In genomic region chr15:67187351-67187854, GRCh38 we compare ENCODE assay signal across 16 cellular contexts.
DNase-seq lines count a peak whose midpoint lies in the region; ATAC-seq and TF ChIP-seq lines count a peak whose summit lies in the region.
"Had no signal": no experiment of that assay in that cellular context is flagged by ENCODE, and none has a peak within 500 bp of the region (broad histone marks: within the 10 kb centered on the region; RNA-seq: fewer than 3 reads in every experiment).

No MANE protein-coding gene starts in this region.

- 85 to 89% methylated on average over 12 of the region's 12 CpGs for WGBS in heart right ventricle, 2 donors
- WGBS in smooth muscle cell (ENCODE audit: low lambda C conversion rate): 98% methylated on average over 12 of the region's 12 CpGs

- peaks cover 9% of the 10 kb centered on the region for H3K4me1 Mint-ChIP-seq in activated T-helper 1 cell treated with anti-CD3 and anti-CD28 coated beads, Interleukin-12 subunit alpha, Interleukin-12 subunit beta, Interleukin-2, Interleukin-4 antibody, amounts not matched to agents 30 ng/mL and 10 ng/mL and 1 ng/mL, durations not matched to agents 14 hours and 24 hours and 36 hours (ENCODE audit: low read depth)
- peaks cover 6% of the 10 kb centered on the region for H3K4me1 Mint-ChIP-seq in neural progenitor cell

- H3K27me3 Mint-ChIP-seq in activated T-helper 1 cell treated with anti-CD3 and anti-CD28 coated beads, Interleukin-12 subunit alpha, Interleukin-12 subunit beta, Interleukin-2, Interleukin-4 antibody, amounts not matched to agents 30 ng/mL and 10 ng/mL and 1 ng/mL, durations not matched to agents 14 hours and 24 hours and 36 hours (ENCODE audit: insufficient read depth): no peaks in the 10 kb centered on the region
- H3K27me3 Mint-ChIP-seq in neural progenitor cell (ENCODE audit: insufficient read depth, low read depth): no peaks in the 10 kb centered on the region

- DNase-seq in heart right ventricle (no peak), Right ventricle myocardium inferior (ENCODE audit: missing footprints) (no peak), neural progenitor cell (ENCODE audit: low spot score) (no peak), uterus (peak in 1 of 2 donors; percentile 21), smooth muscle cell (lab: John Stamatoyannopoulos, UW; ENCODE audit: unreplicated experiment) (no peak), AML-193 (lab: John Stamatoyannopoulos, UW) (no peak), cerebellar nuclear complex (lab: John Stamatoyannopoulos, UW) (no peak)
- no peak for DNase-seq in activated T-helper 1 cell treated with anti-CD3 and anti-CD28 coated beads, Interleukin-12 subunit alpha, Interleukin-12 subunit beta, Interleukin-2, Interleukin-4 antibody, amounts not matched to agents 30 ng/mL and 10 ng/mL and 1 ng/mL, durations not matched to agents 14 hours and 24 hours and 36 hours (ENCODE audit: low spot score)
- DNase-seq: activated CD4-positive, alpha-beta T cell treated with anti-CD3 and anti-CD28 coated beads for 48 hours; HCEC 1CT; KBM-7; NCI-H1417; NCI-H510A treated with DMSO at 0.1 percent for 48 hours; nucleus accumbens had no signal

- peaks cover 59% of the 10 kb centered on the region for H3K36me3 Mint-ChIP-seq in activated T-helper 1 cell treated with anti-CD3 and anti-CD28 coated beads, Interleukin-12 subunit alpha, Interleukin-12 subunit beta, Interleukin-2, Interleukin-4 antibody, amounts not matched to agents 30 ng/mL and 10 ng/mL and 1 ng/mL, durations not matched to agents 14 hours and 24 hours and 36 hours (ENCODE audit: low read depth)
- H3K36me3 Mint-ChIP-seq in neural progenitor cell: peaks cover 42% of the 10 kb centered on the region

- TF ChIP-seq CTCF in heart right ventricle (IDR thresholded peaks at IDR 0.05) (no peak), neural progenitor cell (IDR thresholded peaks at IDR 0.05) (no peak), uterus (IDR thresholded peaks at IDR 0.05) (no peak), smooth muscle cell (IDR thresholded peaks at IDR 0.05; ENCODE audit: borderline replicate concordance, insufficient read depth, poor library complexity, severe bottlenecking) (no peak)

- peak overlapping the region in 9 of 10 donors; percentile 79 to 95 (median 89) for H3K27ac ChIP-seq in heart right ventricle
- no peak overlapping the region for H3K27ac ChIP-seq in neural progenitor cell
- peak overlapping the region; percentile 91 to 92 for H3K27ac ChIP-seq in uterus
- H3K27ac ChIP-seq in smooth muscle cell (ENCODE audit: low read depth): no peak overlapping the region

- H3K36me3 ChIP-seq in heart right ventricle (peaks cover 0 to 88% (median 2%) of the 10 kb centered on the region in 9 donors), neural progenitor cell (no peaks in the 10 kb centered on the region), uterus (no peaks in the 10 kb centered on the region), smooth muscle cell (ENCODE audit: low read depth) (no peaks in the 10 kb centered on the region)

- no peak overlapping the region for H3K4me3 Mint-ChIP-seq in activated T-helper 1 cell treated with anti-CD3 and anti-CD28 coated beads, Interleukin-12 subunit alpha, Interleukin-12 subunit beta, Interleukin-2, Interleukin-4 antibody, amounts not matched to agents 30 ng/mL and 10 ng/mL and 1 ng/mL, durations not matched to agents 14 hours and 24 hours and 36 hours
- H3K4me3 Mint-ChIP-seq in neural progenitor cell: no peak overlapping the region

- no peak overlapping the region for H3K9ac ChIP-seq in neural progenitor cell
- no peak overlapping the region for H3K9ac ChIP-seq in smooth muscle cell (ENCODE audit: low read depth)
- H3K9ac ChIP-seq: BLaER1 treated with 17β-estradiol and CSF1 and Interleukin-3, amounts not matched to agents 10 nM and 100 nM had no signal

- no peaks in the 10 kb centered on the region for H3K9me3 ChIP-seq in heart right ventricle
- H3K9me3 ChIP-seq in neural progenitor cell (ENCODE audit: low read depth): no peaks in the 10 kb centered on the region
- no peaks in the 10 kb centered on the region for H3K9me3 ChIP-seq in uterus
- H3K9me3 ChIP-seq in smooth muscle cell (replicated peaks; ENCODE audit: low read depth): no peaks in the 10 kb centered on the region
- H3K9me3 ChIP-seq: BLaER1 treated with 17β-estradiol and CSF1 and Interleukin-3, amounts not matched to agents 10 nM and 100 nM had no signal

- no peak overlapping the region for H3K4me3 ChIP-seq in heart right ventricle
- no peak overlapping the region for H3K4me3 ChIP-seq in neural progenitor cell
- no peak overlapping the region for H3K4me3 ChIP-seq in uterus
- no peak overlapping the region for H3K4me3 ChIP-seq in smooth muscle cell
- H3K4me3 ChIP-seq: BLaER1 treated with 17β-estradiol and CSF1 and Interleukin-3, amounts not matched to agents 10 nM and 100 nM had no signal

- ATAC-seq in heart right ventricle (no peak), Right ventricle myocardium inferior (no peak)

- H3K27me3 ChIP-seq in heart right ventricle (no peaks in the 10 kb centered on the region), neural progenitor cell (no peaks in the 10 kb centered on the region), uterus (no peaks in the 10 kb centered on the region), smooth muscle cell (ENCODE audit: low read depth) (no peaks in the 10 kb centered on the region)
- H3K27me3 ChIP-seq: BLaER1 treated with 17β-estradiol and CSF1 and Interleukin-3, amounts not matched to agents 10 nM and 100 nM had no signal

- no peak overlapping the region for H2AFZ ChIP-seq in neural progenitor cell (replicated peaks)
- H2AFZ ChIP-seq in smooth muscle cell (ENCODE audit: low read depth): no peak overlapping the region

- intact Hi-C loops in heart right ventricle (cut with DNase I): loop anchor here in 6 of 10 donors (5.0 to 10.0 kb wide), 5 partner anchors 65 to 305 kb away; partner anchors contain the start of gene SMAD3 (in 6 of the 6)
- intact Hi-C loops in Right ventricle myocardium inferior (cut with DNase I): no loop called here
- intact Hi-C loops in activated T-helper 1 cell treated with anti-CD3 and anti-CD28 coated beads, Interleukin-12 subunit alpha, Interleukin-12 subunit beta, Interleukin-2, Interleukin-4 antibody, amounts not matched to agents 30 ng/mL and 10 ng/mL and 1 ng/mL, durations not matched to agents 14 hours and 24 hours and 36 hours (cut with micrococcal nuclease): no loop called here
- intact Hi-C loops in uterus (cut with DNase I; ENCODE audit: low total_unique reads): loop anchor here (5.0 kb wide), 1 partner anchor 40 kb away; no protein-coding TSS in a partner anchor

- no peaks in the 10 kb centered on the region for H3K9me3 Mint-ChIP-seq in activated T-helper 1 cell treated with anti-CD3 and anti-CD28 coated beads, Interleukin-12 subunit alpha, Interleukin-12 subunit beta, Interleukin-2, Interleukin-4 antibody, amounts not matched to agents 30 ng/mL and 10 ng/mL and 1 ng/mL, durations not matched to agents 14 hours and 24 hours and 36 hours
- H3K9me3 Mint-ChIP-seq in neural progenitor cell: no peaks in the 10 kb centered on the region
- H3K9me3 Mint-ChIP-seq: activated T-helper 2 cell treated with anti-CD3 and anti-CD28 coated beads, Interferon-gamma antibody, Interleukin-2, Interleukin-4, amounts not matched to agents 10 μg/mL and 5 μg/mL and 100 μg/mL, durations not matched to agents 14 hours and 24 hours and 36 hours had no signal

- H4K20me1 ChIP-seq in neural progenitor cell (ENCODE audit: low read depth) (no peaks in the 10 kb centered on the region), smooth muscle cell (ENCODE audit: low read depth) (no peaks in the 10 kb centered on the region)

- H3F3A ChIP-seq in neural progenitor cell (ENCODE audit: low read depth) (no peaks in the 10 kb centered on the region), smooth muscle cell (ENCODE audit: low read depth) (no peaks in the 10 kb centered on the region)

- H3K79me2 ChIP-seq in neural progenitor cell (ENCODE audit: low read depth): no peaks in the 10 kb centered on the region
- H3K79me2 ChIP-seq in smooth muscle cell (ENCODE audit: low read depth): no peaks in the 10 kb centered on the region

- H3K4me2 ChIP-seq in neural progenitor cell (no peak overlapping the region), smooth muscle cell (no peak overlapping the region)

- H3K27ac Mint-ChIP-seq in activated T-helper 1 cell treated with anti-CD3 and anti-CD28 coated beads, Interleukin-12 subunit alpha, Interleukin-12 subunit beta, Interleukin-2, Interleukin-4 antibody, amounts not matched to agents 30 ng/mL and 10 ng/mL and 1 ng/mL, durations not matched to agents 14 hours and 24 hours and 36 hours: peak overlapping the region; percentile 70
- peak overlapping the region; percentile 46 for H3K27ac Mint-ChIP-seq in neural progenitor cell
- H3K27ac Mint-ChIP-seq: activated T-helper 2 cell treated with anti-CD3 and anti-CD28 coated beads, Interferon-gamma antibody, Interleukin-2, Interleukin-4, amounts not matched to agents 10 μg/mL and 5 μg/mL and 100 μg/mL, durations not matched to agents 14 hours and 24 hours and 36 hours had no signal

- TF ChIP-seq POLR2A in uterus (IDR thresholded peaks at IDR 0.05): no peak

- peaks cover 35 to 66% (median 58%) of the 10 kb centered on the region in 9 donors for H3K4me1 ChIP-seq in heart right ventricle
- H3K4me1 ChIP-seq in neural progenitor cell: no peaks in the 10 kb centered on the region
- H3K4me1 ChIP-seq in uterus: peaks cover 14 to 33% of the 10 kb centered on the region in 2 donors
- no peaks in the 10 kb centered on the region for H3K4me1 ChIP-seq in smooth muscle cell (ENCODE audit: low read depth)

Comparison
In these comparisons a context has a peak if more than half of its experiments do, and no peak if none do; other contexts are left out.
1. intact Hi-C loops: an anchor here in heart right ventricle (5.0 to 10.0 kb wide) and uterus (5.0 kb wide); none called in Right ventricle myocardium inferior and activated T-helper 1 cell treated with anti-CD3 and anti-CD28 coated beads, Interleukin-12 subunit alpha, Interleukin-12 subunit beta, Interleukin-2, Interleukin-4 antibody, amounts not matched to agents 30 ng/mL and 10 ng/mL and 1 ng/mL, durations not matched to agents 14 hours and 24 hours and 36 hours.
2. H3K27ac ChIP-seq: peak in heart right ventricle (9 of 10) and uterus (2 of 2); none in neural progenitor cell (single experiment) and smooth muscle cell (single experiment).